ENCODE assay signal across 23 cellular contexts in the genomic region with DNA sequence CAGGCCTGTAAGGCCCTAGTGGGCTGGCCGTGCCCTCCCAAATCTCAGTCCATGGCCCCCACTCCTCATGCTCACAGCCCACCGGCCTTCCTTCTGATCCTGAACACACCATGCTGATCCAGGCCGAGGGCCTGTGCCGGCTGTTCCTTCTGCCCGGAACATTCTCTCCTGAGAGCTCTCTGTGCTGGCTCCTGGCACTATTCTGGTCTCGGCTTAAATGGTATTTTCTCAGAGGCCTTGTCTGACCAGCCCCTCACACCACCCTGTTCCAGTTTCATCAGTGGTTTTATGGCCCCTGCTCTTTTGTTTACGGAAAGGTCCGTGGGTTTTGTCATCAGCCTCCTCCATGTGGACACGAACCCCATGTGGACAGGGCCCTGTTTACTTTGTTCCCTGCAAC. TPM values are rescaled to one million over a fixed set of nuclear protein-coding genes. Genes with fewer than 3 reads are reported as not detected.
DNase-seq lines count a peak whose midpoint lies in the region; ATAC-seq and TF ChIP-seq lines count a peak whose summit lies in the region.
"Had no signal": no experiment of that assay in that cellular context is flagged by ENCODE, and none has a peak within 500 bp of the region (broad histone marks: within the 10 kb centered on the region; RNA-seq: fewer than 3 reads in every experiment).

No MANE protein-coding gene starts in this region.

- no peak for TF ChIP-seq CTCF in RWPE1 (conservative IDR thresholded peaks at IDR 0.05; ENCODE audit: low read depth)
- no peak for TF ChIP-seq CTCF in nephron progenitor cell (IDR thresholded peaks at IDR 0.05)

- peak overlapping the region; percentile 95 for H3K27ac Mint-ChIP-seq in nephron progenitor cell
- peak overlapping the region; percentile 15 for H3K27ac Mint-ChIP-seq in stimulated activated naive B cell treated with anti-CD40 and anti-IgM and Interleukin-4, amounts not matched to agents 10 μg/mL and 1 μg/mL and 100 μg/mL, for 72 hours
- H3K27ac Mint-ChIP-seq: CD14-positive monocyte; CD4-positive, alpha-beta T cell had no signal

- POLR2A ChIA-PET in RWPE1 (lab: Yijun Ruan, JAX; ENCODE audit: low non-redundant PET), result no interaction called here

- intact Hi-C loops in Right ventricle myocardium inferior (cut with DNase I) (no loop called here), left ventricle myocardium superior (cut with micrococcal nuclease) (no loop called here)

- H3K4me3 Mint-ChIP-seq in nephron progenitor cell, result no peak overlapping the region
- H3K4me3 Mint-ChIP-seq in stimulated activated naive B cell treated with anti-CD40 and anti-IgM and Interleukin-4, amounts not matched to agents 10 μg/mL and 1 μg/mL and 100 μg/mL, for 72 hours, result no peak overlapping the region
- H3K4me3 Mint-ChIP-seq: CD14-positive monocyte; CD4-positive, alpha-beta T cell; CD8-positive, alpha-beta memory T cell had no signal

- DNase-seq in Right ventricle myocardium inferior (ENCODE audit: missing footprints) (peak; percentile 45), left ventricle myocardium superior (no peak), RWPE1 (ENCODE audit: low spot score) (no peak), nephron progenitor cell (no peak), NCI-H1694 treated with DMSO at 0.1 percent for 48 hours (lab: John Stamatoyannopoulos, UW) (no peak)
- no peak for DNase-seq in stimulated activated naive B cell treated with anti-CD40 and anti-IgM and Interleukin-4, amounts not matched to agents 10 μg/mL and 1 μg/mL and 100 μg/mL, for 72 hours
- no peak for DNase-seq in stimulated activated CD4-positive, alpha-beta T cell treated with anti-CD3 and anti-CD28 coated beads, Interleukin-15, amount 100 ng/mL, for 24 hours
- DNase-seq: 8988T; ACHN; AML-193; BE2C; Calu3; CD4-positive, alpha-beta T cell; CD8-positive, alpha-beta memory T cell; DMS53; DMS79 treated with DMSO at 0.1 percent for 48 hours; GF-D8; GOT3; HCEC 1CT had no signal

- no peaks in the 10 kb centered on the region for H3K9me3 Mint-ChIP-seq in nephron progenitor cell
- H3K9me3 Mint-ChIP-seq in stimulated activated naive B cell treated with anti-CD40 and anti-IgM and Interleukin-4, amounts not matched to agents 10 μg/mL and 1 μg/mL and 100 μg/mL, for 72 hours, result no peaks in the 10 kb centered on the region
- H3K9me3 Mint-ChIP-seq: CD14-positive monocyte; CD4-positive, alpha-beta T cell; CD8-positive, alpha-beta memory T cell had no signal

- CTCF ChIA-PET in RWPE1 (lab: Yijun Ruan, JAX), result interaction anchor here (1.3 kb wide), 1 partner anchor 128 kb away, joined by 3 read pairs; no protein-coding TSS in a partner anchor

- ATAC-seq in Right ventricle myocardium inferior (no peak), left ventricle myocardium superior (no peak), GM19397 (IDR thresholded peaks at IDR 0.05; ENCODE audit: unreplicated experiment) (no peak)
- no peak for ATAC-seq in stimulated activated naive B cell treated with anti-CD40 and anti-IgM and Interleukin-4, amounts not matched to agents 10 μg/mL and 1 μg/mL and 100 μg/mL, for 72 hours (replicated peaks)
- ATAC-seq: A549 had no signal

- peak overlapping the region; percentile 84 for H3K27ac ChIP-seq in RWPE1
- H3K27ac ChIP-seq: A549; BLaER1 treated with 17β-estradiol and CSF1 and Interleukin-3, amounts not matched to agents 10 nM and 100 nM had no signal

- H3K27me3 Mint-ChIP-seq in nephron progenitor cell (ENCODE audit: low read depth, poor library complexity), result peaks cover 4% of the 10 kb centered on the region
- H3K27me3 Mint-ChIP-seq in stimulated activated naive B cell treated with anti-CD40 and anti-IgM and Interleukin-4, amounts not matched to agents 10 μg/mL and 1 μg/mL and 100 μg/mL, for 72 hours, result no peaks in the 10 kb centered on the region
- H3K27me3 Mint-ChIP-seq: CD4-positive, alpha-beta T cell had no signal

- H3K4me1 Mint-ChIP-seq in nephron progenitor cell, result peaks cover 11% of the 10 kb centered on the region
- H3K4me1 Mint-ChIP-seq in stimulated activated naive B cell treated with anti-CD40 and anti-IgM and Interleukin-4, amounts not matched to agents 10 μg/mL and 1 μg/mL and 100 μg/mL, for 72 hours, result no peaks in the 10 kb centered on the region
- H3K4me1 Mint-ChIP-seq: CD14-positive monocyte had no signal

- peaks cover 54% of the 10 kb centered on the region for H3K36me3 Mint-ChIP-seq in nephron progenitor cell (ENCODE audit: low read depth)
- H3K36me3 Mint-ChIP-seq in stimulated activated naive B cell treated with anti-CD40 and anti-IgM and Interleukin-4, amounts not matched to agents 10 μg/mL and 1 μg/mL and 100 μg/mL, for 72 hours, result peaks cover 0 to 9% of the 10 kb centered on the region in 2 donors
- H3K36me3 Mint-ChIP-seq: CD14-positive monocyte; CD8-positive, alpha-beta memory T cell had no signal

RNA-seq across cellular contexts. Expression of a gene that starts 22.0 kb away (rescaled TPM):
- 0.95 TPM for total RNA-seq in Right ventricle myocardium inferior
- 1.1 TPM for total RNA-seq in left ventricle myocardium superior
- total RNA-seq: CD4-positive, alpha-beta T cell had no signal

RNA-seq across cellular contexts. Expression of a gene that starts 29.3 kb away (rescaled TPM):
- total RNA-seq in Right ventricle myocardium inferior (14.0 TPM), left ventricle myocardium superior (13.1 TPM)
